8 cellular contexts compared by ENCODE assay signal in genomic region chr20:57748601-57749130, GRCh38. TPM values are rescaled to one million over a fixed set of nuclear protein-coding genes. Genes with fewer than 3 reads are reported as not detected.
DNase-seq lines count a peak whose midpoint lies in the region; ATAC-seq and TF ChIP-seq lines count a peak whose summit lies in the region.

No MANE protein-coding gene starts in this region.

- H3K36me3 ChIP-seq in SK-N-MC (ENCODE audit: insufficient read depth, low read length) (no peaks in the 10 kb centered on the region), heart right ventricle (no peaks in the 10 kb centered on the region), vagina (no peaks in the 10 kb centered on the region)

- H3K27me3 Mint-ChIP-seq in activated naive CD8-positive, alpha-beta T cell treated with anti-CD3 and anti-CD28 coated beads for 36 hours: peaks cover 34% of the 10 kb centered on the region

- H3K4me1 Mint-ChIP-seq in activated naive CD8-positive, alpha-beta T cell treated with anti-CD3 and anti-CD28 coated beads for 36 hours: peaks cover 15% of the 10 kb centered on the region

- 1% methylated on average over 29 of the region's 29 CpGs for WGBS in heart right ventricle, 2 donors

- in situ Hi-C loops in KBM-7 (cut with MboI; ENCODE audit: low pct_unique_long_range_greater_than_20kb, low sequenced_read_pairs): no loop called here

- peak overlapping the region; percentile 60 for H3K27ac Mint-ChIP-seq in activated naive CD8-positive, alpha-beta T cell treated with anti-CD3 and anti-CD28 coated beads for 36 hours

- TF ChIP-seq CTCF in heart right ventricle (IDR thresholded peaks at IDR 0.05) (no peak), vagina (IDR thresholded peaks at IDR 0.05) (no peak)

- peaks cover 13 to 41% (median 28%) of the 10 kb centered on the region in 9 donors for H3K4me1 ChIP-seq in heart right ventricle
- H3K4me1 ChIP-seq in vagina: peaks cover 25% of the 10 kb centered on the region

- no peaks in the 10 kb centered on the region for H3K9me3 ChIP-seq in SK-N-MC (ENCODE audit: low read depth, low read length)
- H3K9me3 ChIP-seq in heart right ventricle: peaks cover 0 to 13% (median 0%) of the 10 kb centered on the region in 11 donors
- no peaks in the 10 kb centered on the region for H3K9me3 ChIP-seq in vagina

- intact Hi-C loops in heart right ventricle (cut with DNase I) (loop anchor here in 5 of 10 donors (5.0 kb wide), 3 partner anchors 36 to 91 kb away; partner anchors contain the start of gene PMEPA1 (in 3 of the 5)), vagina (cut with DNase I) (no loop called here)

- peak overlapping the region; percentile 68 for H3K4me3 Mint-ChIP-seq in activated naive CD8-positive, alpha-beta T cell treated with anti-CD3 and anti-CD28 coated beads for 36 hours

- no peak overlapping the region for H3K9ac ChIP-seq in SK-N-MC (ENCODE audit: insufficient read length)

- no peaks in the 10 kb centered on the region for H3K36me3 Mint-ChIP-seq in activated naive CD8-positive, alpha-beta T cell treated with anti-CD3 and anti-CD28 coated beads for 36 hours

- DNase-seq in GM04503 (ENCODE audit: low read depth) (peak; percentile 44), KBM-7 (peak; percentile 21), SK-N-MC (ENCODE audit: low read depth, low spot score) (no peak), heart right ventricle (peak; percentile 82 to 85), renal cortical epithelial cell (ENCODE audit: low read depth) (peak; percentile 93), vagina (ENCODE audit: extremely low spot score in 2 of 2) (no peak)
- DNase-seq in activated naive CD8-positive, alpha-beta T cell treated with anti-CD3 and anti-CD28 coated beads for 36 hours: peak; percentile 54

- ATAC-seq in heart right ventricle (peak; percentile 83 to 95 (median 92)), GM21825 (IDR thresholded peaks at IDR 0.05; ENCODE audit: unreplicated experiment) (no peak)

- no peak for TF ChIP-seq POLR2A in vagina (IDR thresholded peaks at IDR 0.05)

- peak overlapping the region; percentile 73 for H3K4me3 ChIP-seq in SK-N-MC
- H3K4me3 ChIP-seq in heart right ventricle: peak overlapping the region in 9 of 10 donors; percentile 18 to 44 (median 39)
- peak overlapping the region; percentile 33 to 34 for H3K4me3 ChIP-seq in vagina

- H3K27me3 ChIP-seq in heart right ventricle (no peaks in the 10 kb centered on the region), vagina (no peaks in the 10 kb centered on the region)

- H3K27ac ChIP-seq in SK-N-MC: no peak overlapping the region
- H3K27ac ChIP-seq in heart right ventricle: peak overlapping the region; percentile 26 to 93 (median 82)
- peak overlapping the region; percentile 73 for H3K27ac ChIP-seq in vagina

- no peaks in the 10 kb centered on the region for H3K9me3 Mint-ChIP-seq in activated naive CD8-positive, alpha-beta T cell treated with anti-CD3 and anti-CD28 coated beads for 36 hours

RNA-seq across cellular contexts. Expression of gene PMEPA1, which starts 38.9 kb away (rescaled TPM):
- 1 to 10 TPM; 1.0 to 1.7 TPM for total RNA-seq in activated naive CD8-positive, alpha-beta T cell treated with anti-CD3 and anti-CD28 coated beads for 36 hours
- total RNA-seq in heart right ventricle (10 to 100 TPM; 16.1 to 39.2 (median 30.4) TPM), renal cortical epithelial cell (99.2 and 159 TPM in 2 replicates), vagina (11.3 TPM)
- 10 to 100 TPM; 10.5 to 81.8 TPM for polyA plus RNA-seq in heart right ventricle

Comparison
In these comparisons a context has a peak if more than half of its experiments do, and no peak if none do; other contexts are left out.
1. DNase-seq: peak in GM04503 (single experiment), KBM-7 (single experiment), activated naive CD8-positive, alpha-beta T cell treated with anti-CD3 and anti-CD28 coated beads for 36 hours (single experiment), heart right ventricle (2 of 2) and renal cortical epithelial cell (single experiment); none in SK-N-MC (single experiment) and vagina (0 of 2).
2. Peak in every context shown above with its lines, with median percentiles within 50 percentile points of each other: H3K4me3 ChIP-seq.